ENCODE assay signal across 1 cellular context in genomic region chr15:62739082-62739481, GRCh38.
TF ChIP-seq lines count a peak whose summit lies in the region.

No MANE protein-coding gene starts in this region.

TF ChIP-seq in SK-N-SH, 30 proteins besides CTCF, POLR2A, EP300 and RAD21 (continued from another document):
- peak; percentile 68 for TF ChIP-seq PBX3 (IDR thresholded peaks at IDR 0.05)
